Comparison of ENCODE assay signal across 8 cellular contexts in genomic region chr15:28096720-28097431, GRCh38. TPM values are rescaled to one million over a fixed set of nuclear protein-coding genes. Genes with fewer than 3 reads are reported as not detected.
A peak's percentile ranks its signal among the peaks of the same experiment; 100 is the strongest.
DNase-seq lines count a peak whose midpoint lies in the region; ATAC-seq and TF ChIP-seq lines count a peak whose summit lies in the region.

No MANE protein-coding gene starts in this region.

- H3K4me1 ChIP-seq in endodermal cell (ENCODE audit: control insufficient read depth, insufficient read depth, low read length): no peaks in the 10 kb centered on the region

- 3% methylated on average over 25 to 70 of the region's 70 CpGs for WGBS in endodermal cell (ENCODE audit: insufficient coverage in 1 of 2, insufficient read length in 1 of 2), 2 experiments

- H3K4me3 Mint-ChIP-seq in endodermal cell: peak overlapping the region; percentile 57
- H3K4me3 Mint-ChIP-seq in nephron progenitor cell: peak overlapping the region; percentile 88

- no peaks in the 10 kb centered on the region for H3K9me3 ChIP-seq in MG63
- peaks cover 2% of the 10 kb centered on the region for H3K9me3 ChIP-seq in endodermal cell (ENCODE audit: control insufficient read depth, low read length)

- TF ChIP-seq CTCF in endodermal cell (conservative IDR thresholded peaks at IDR 0.05): no peak
- TF ChIP-seq CTCF in nephron progenitor cell (IDR thresholded peaks at IDR 0.05): no peak

- H3K27ac ChIP-seq in endodermal cell (ENCODE audit: low read depth, low read length): no peak overlapping the region

- peaks cover 2% of the 10 kb centered on the region for H3K9me3 Mint-ChIP-seq in endodermal cell
- peaks cover 19% of the 10 kb centered on the region for H3K9me3 Mint-ChIP-seq in nephron progenitor cell

- ATAC-seq in HG02763 (IDR thresholded peaks at IDR 0.05; ENCODE audit: unreplicated experiment): no peak

- peaks cover 4% of the 10 kb centered on the region; the same call in 1 of the 2 replicates for H3K27me3 ChIP-seq in MG63
- H3K27me3 ChIP-seq in endodermal cell (ENCODE audit: control insufficient read depth, insufficient read depth, low read length, poor library complexity, severe bottlenecking): peaks cover 99% of the 10 kb centered on the region

- DNase-seq in AG20443 (ENCODE audit: low spot score) (peak; percentile 39), MG63 (no peak), endodermal cell (peak; percentile 79), nephron progenitor cell (peak; percentile 65), COLO829 (ENCODE audit: low spot score) (no peak), NCI-H2029 (lab: John Stamatoyannopoulos, UW) (no peak)
- no peak for DNase-seq in activated CD4-positive, CD25-positive, alpha-beta regulatory T cell (lab: John Stamatoyannopoulos, UW)

- H3K27me3 Mint-ChIP-seq in endodermal cell (ENCODE audit: insufficient read depth): peaks cover 94% of the 10 kb centered on the region
- H3K27me3 Mint-ChIP-seq in nephron progenitor cell (ENCODE audit: low read depth, poor library complexity): peaks cover 95% of the 10 kb centered on the region

- no peak overlapping the region for H3K27ac Mint-ChIP-seq in endodermal cell
- H3K27ac Mint-ChIP-seq in nephron progenitor cell: no peak overlapping the region

- no peak overlapping the region for H3K9ac ChIP-seq in endodermal cell (ENCODE audit: extremely low read depth, low read length, poor library complexity, severe bottlenecking)

- H3K36me3 ChIP-seq in MG63 (no peaks in the 10 kb centered on the region), endodermal cell (ENCODE audit: control insufficient read depth, insufficient read depth, low read length) (no peaks in the 10 kb centered on the region)

- H3K4me3 ChIP-seq in MG63: peak overlapping the region; percentile 43
- H3K4me3 ChIP-seq in endodermal cell (ENCODE audit: low read length): peak overlapping the region; percentile 68

- H3K36me3 Mint-ChIP-seq in endodermal cell (ENCODE audit: low read depth) (no peaks in the 10 kb centered on the region), nephron progenitor cell (ENCODE audit: low read depth) (no peaks in the 10 kb centered on the region)

- H3K4me1 Mint-ChIP-seq in endodermal cell: peaks cover 6% of the 10 kb centered on the region
- peaks cover 46% of the 10 kb centered on the region for H3K4me1 Mint-ChIP-seq in nephron progenitor cell

RNA-seq across cellular contexts. Expression of gene OCA2, which starts 2.2 kb away (rescaled TPM):
- not detected in 2 replicates for total RNA-seq in MG63 (2014; rRNA removed; shearing (Covaris generic); ENCODE audit: low replicate concordance)
- total RNA-seq in endodermal cell: under 1 TPM; 0.29 to 0.84 TPM
- polyA plus RNA-seq in endodermal cell (2013, experiment 1 of 2): 1.1 TPM
- polyA plus RNA-seq in endodermal cell (2013, experiment 2 of 2): 0.79 TPM

Comparison
In these comparisons a context has a peak if more than half of its experiments do, and no peak if none do; other contexts are left out.
1. DNase-seq: peak in AG20443 (single experiment), endodermal cell (single experiment) and nephron progenitor cell (single experiment); none in MG63 (single experiment), COLO829 (single experiment), activated CD4-positive, CD25-positive, alpha-beta regulatory T cell (0 of 4) and NCI-H2029 (single experiment).